ENCODE assay signal across 9 cellular contexts in the genomic region with DNA sequence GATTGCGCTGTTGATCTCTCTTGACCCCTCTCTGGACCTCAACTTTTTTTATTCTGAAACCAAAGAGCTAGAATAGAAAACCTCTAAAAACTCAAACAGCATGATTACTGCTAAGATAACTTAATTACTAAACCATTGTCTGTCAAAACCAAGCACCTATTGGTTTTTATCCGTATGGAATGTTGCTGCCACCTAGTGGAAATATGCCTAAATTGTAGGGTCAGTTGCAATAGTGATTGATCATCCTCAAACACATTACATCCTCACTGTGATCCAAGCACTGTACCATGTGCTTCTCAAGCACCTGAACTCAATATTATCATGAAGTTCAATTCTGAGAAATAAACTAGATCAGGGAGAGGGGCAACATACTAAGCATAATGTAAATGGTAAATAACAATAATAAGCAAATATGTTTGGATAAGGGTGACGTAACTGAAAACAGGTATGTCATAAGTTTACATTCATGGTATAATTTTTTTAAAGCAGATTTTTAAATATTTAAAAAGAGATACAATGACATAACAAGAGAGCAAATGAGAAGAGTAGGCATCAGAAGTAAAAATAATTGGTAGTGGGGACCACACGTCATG. TPM values are rescaled to one million over a fixed set of nuclear protein-coding genes. Genes with fewer than 3 reads are reported as not detected.
DNase-seq lines count a peak whose midpoint lies in the region; ATAC-seq, FAIRE-seq and TF ChIP-seq lines count a peak whose summit lies in the region.
"Had no signal": no experiment of that assay in that cellular context is flagged by ENCODE, and none has a peak within 500 bp of the region (broad histone marks: within the 10 kb centered on the region; RNA-seq: fewer than 3 reads in every experiment).

No MANE protein-coding gene starts in this region.

- H3K9me3 ChIP-seq in GM23248 (ENCODE audit: low read depth) (no peaks in the 10 kb centered on the region), Loucy (ENCODE audit: insufficient read depth, low read depth, low read length) (no peaks in the 10 kb centered on the region)

- peak; percentile 69 for TF ChIP-seq CTCF in natural killer cell (IDR thresholded peaks at IDR 0.05)
- peak; percentile 95 for TF ChIP-seq CTCF in Loucy (conservative IDR thresholded peaks at IDR 0.05; ENCODE audit: low read length)

- H3K36me3 ChIP-seq in GM23248 (ENCODE audit: low read depth) (no peaks in the 10 kb centered on the region), Loucy (ENCODE audit: insufficient read depth, low read length) (no peaks in the 10 kb centered on the region)

- H3K79me2 ChIP-seq in GM23248 (ENCODE audit: insufficient read depth) (no peaks in the 10 kb centered on the region), Loucy (ENCODE audit: insufficient read depth, low read length) (no peaks in the 10 kb centered on the region)

- no peak overlapping the region for H3K4me3 Mint-ChIP-seq in natural killer cell
- H3K4me3 Mint-ChIP-seq in natural killer cell treated with Interleukin-12 subunit alpha and Interleukin-12 subunit beta and Interleukin-15 and Interleukin-18, amount 100 ng/mL, for 72 hours, result no peak overlapping the region

- H2AFZ ChIP-seq in GM23248, result no peak overlapping the region
- H2AFZ ChIP-seq in Loucy (ENCODE audit: low read length), result no peak overlapping the region

- H3K27ac Mint-ChIP-seq in natural killer cell, result no peak overlapping the region
- H3K27ac Mint-ChIP-seq in natural killer cell treated with Interleukin-12 subunit alpha and Interleukin-12 subunit beta and Interleukin-15 and Interleukin-18, amount 100 ng/mL, for 72 hours, result no peak overlapping the region

- 70 to 74% methylated on average over 4 of the region's 4 CpGs for WGBS in GM23248 (ENCODE audit: low coverage in 1 of 2, low lambda C conversion rate in 2 of 2, missing lambda C conversion rate in 2 of 2), 2 experiments

- intact Hi-C loops in natural killer cell (cut with micrococcal nuclease), result no loop called here

- DNase-seq in natural killer cell (no peak), GM23248 (peak; percentile 48), SKM-1 treated with dmso at 0.1 percent for 144 hours (lab: John Stamatoyannopoulos, UW; ENCODE audit: unreplicated experiment) (peak; percentile 55), non-pigmented ciliary epithelial cell (ENCODE audit: low read depth) (peak; percentile 14)
- DNase-seq in natural killer cell treated with Interleukin-12 subunit alpha and Interleukin-12 subunit beta and Interleukin-15 and Interleukin-18, amount 100 ng/mL, for 72 hours (ENCODE audit: low spot score), result no peak

- no peak overlapping the region for H3K4me2 ChIP-seq in GM23248 (ENCODE audit: unreplicated experiment)
- H3K4me2 ChIP-seq in Loucy (ENCODE audit: low read depth, low read length, poor library complexity, severe bottlenecking), result no peak overlapping the region

- H3K4me3 ChIP-seq in GM23248 (no peak overlapping the region), Loucy (ENCODE audit: low read length, poor library complexity, severe bottlenecking) (no peak overlapping the region)

- in situ Hi-C loops in GM23248 (cut with MboI), result no loop called here

- H3K27ac ChIP-seq in GM23248, result no peak overlapping the region

- H3K4me1 Mint-ChIP-seq in natural killer cell, result no peaks in the 10 kb centered on the region
- H3K4me1 Mint-ChIP-seq in natural killer cell treated with Interleukin-12 subunit alpha and Interleukin-12 subunit beta and Interleukin-15 and Interleukin-18, amount 100 ng/mL, for 72 hours (ENCODE audit: low read depth in 2 of 2), result no peaks in the 10 kb centered on the region

- H3K9ac ChIP-seq in GM23248 (no peak overlapping the region), Loucy (ENCODE audit: low read depth, low read length, poor library complexity, severe bottlenecking) (no peak overlapping the region)

- H3F3A ChIP-seq in GM23248 (ENCODE audit: insufficient read depth) (no peaks in the 10 kb centered on the region), Loucy (ENCODE audit: low read depth) (no peaks in the 10 kb centered on the region)

- H3K27me3 Mint-ChIP-seq in natural killer cell (ENCODE audit: low read depth in 2 of 2), result peaks cover 7 to 30% of the 10 kb centered on the region in 2 donors
- H3K27me3 Mint-ChIP-seq in natural killer cell treated with Interleukin-12 subunit alpha and Interleukin-12 subunit beta and Interleukin-15 and Interleukin-18, amount 100 ng/mL, for 72 hours, result peaks cover 10 to 11% of the 10 kb centered on the region in 2 donors

- peak; percentile 61 for FAIRE-seq in endometrium (lab: Jason Lieb, UNC)

- H3K36me3 Mint-ChIP-seq in natural killer cell, result no peaks in the 10 kb centered on the region
- no peaks in the 10 kb centered on the region for H3K36me3 Mint-ChIP-seq in natural killer cell treated with Interleukin-12 subunit alpha and Interleukin-12 subunit beta and Interleukin-15 and Interleukin-18, amount 100 ng/mL, for 72 hours

- ATAC-seq in natural killer cell, result peak; percentile 38 to 66 (median 54)
- ATAC-seq in natural killer cell treated with Interleukin-12 subunit alpha and Interleukin-12 subunit beta and Interleukin-15 and Interleukin-18, amount 100 ng/mL, for 72 hours, result no peak
- ATAC-seq in GM21447 (IDR thresholded peaks at IDR 0.05; ENCODE audit: unreplicated experiment), result no peak

- H3K9me2 ChIP-seq in GM23248 (ENCODE audit: insufficient read depth), result no peaks in the 10 kb centered on the region
- H3K9me2 ChIP-seq in Loucy (replicated peaks; ENCODE audit: low read depth, low read length), result no peaks in the 10 kb centered on the region

- H4K20me1 ChIP-seq in GM23248 (ENCODE audit: insufficient read depth) (no peaks in the 10 kb centered on the region), Loucy (ENCODE audit: insufficient read depth, low read length, poor library complexity, severe bottlenecking) (no peaks in the 10 kb centered on the region)

- H3K4me1 ChIP-seq in GM23248 (ENCODE audit: insufficient read depth), result no peaks in the 10 kb centered on the region
- no peaks in the 10 kb centered on the region for H3K4me1 ChIP-seq in Loucy (ENCODE audit: insufficient read depth, low read length, poor library complexity, severe bottlenecking)

- H3K27me3 ChIP-seq in GM23248 (replicated peaks; ENCODE audit: insufficient read depth) (peaks cover 12% of the 10 kb centered on the region; the same call in 1 of the 2 replicates), Loucy (ENCODE audit: insufficient read depth, low read length, poor library complexity, severe bottlenecking) (no peaks in the 10 kb centered on the region)

- H3K9me3 Mint-ChIP-seq in natural killer cell, result no peaks in the 10 kb centered on the region
- no peaks in the 10 kb centered on the region for H3K9me3 Mint-ChIP-seq in natural killer cell treated with Interleukin-12 subunit alpha and Interleukin-12 subunit beta and Interleukin-15 and Interleukin-18, amount 100 ng/mL, for 72 hours

RNA-seq across cellular contexts. Expression of gene OR5A2, which starts 3.8 kb away (rescaled TPM):
- not detected for total RNA-seq in natural killer cell
- total RNA-seq in natural killer cell treated with Interleukin-12 subunit alpha and Interleukin-12 subunit beta and Interleukin-15 and Interleukin-18, amount 100 ng/mL, for 72 hours, result not detected
- not detected in 2 replicates for total RNA-seq in GM23248 (2014; rRNA removed; shearing (Covaris generic))
- not detected in 2 replicates for polyA plus RNA-seq in GM23248 (2016; fragmentation: Nextera tagmentation; extraction: Ambion mirVana)
- total RNA-seq: skeletal muscle tissue had no signal

RNA-seq across cellular contexts. Expression of gene OR5A1, which starts 6.2 kb away (rescaled TPM):
- total RNA-seq in natural killer cell, result not detected
- total RNA-seq in natural killer cell treated with Interleukin-12 subunit alpha and Interleukin-12 subunit beta and Interleukin-15 and Interleukin-18, amount 100 ng/mL, for 72 hours, result not detected
- total RNA-seq in GM23248 (2014; rRNA removed; shearing (Covaris generic)), result not detected in 2 replicates
- not detected in 2 replicates for polyA plus RNA-seq in GM23248 (2016; fragmentation: Nextera tagmentation; extraction: Ambion mirVana)
- total RNA-seq: skeletal muscle tissue had no signal

RNA-seq across cellular contexts. Expression of gene OR4D6, which starts 26.7 kb away (rescaled TPM):
- not detected for total RNA-seq in natural killer cell
- total RNA-seq in natural killer cell treated with Interleukin-12 subunit alpha and Interleukin-12 subunit beta and Interleukin-15 and Interleukin-18, amount 100 ng/mL, for 72 hours, result not detected
- not detected in 2 replicates for total RNA-seq in GM23248 (2014; rRNA removed; shearing (Covaris generic))
- polyA plus RNA-seq in GM23248 (2016; fragmentation: Nextera tagmentation; extraction: Ambion mirVana), result not detected in 2 replicates
- total RNA-seq: skeletal muscle tissue had no signal

RNA-seq across cellular contexts. Expression of gene OR4D10, which starts 43.1 kb away (rescaled TPM):
- total RNA-seq in natural killer cell, result not detected
- total RNA-seq in natural killer cell treated with Interleukin-12 subunit alpha and Interleukin-12 subunit beta and Interleukin-15 and Interleukin-18, amount 100 ng/mL, for 72 hours, result not detected
- not detected in 2 replicates for total RNA-seq in GM23248 (2014; rRNA removed; shearing (Covaris generic))
- not detected in 2 replicates for polyA plus RNA-seq in GM23248 (2016; fragmentation: Nextera tagmentation; extraction: Ambion mirVana)
- total RNA-seq: skeletal muscle tissue had no signal

Comparison
In these comparisons a context has a peak if more than half of its experiments do, and no peak if none do; other contexts are left out.
1. ATAC-seq: peak in natural killer cell (3 of 3); none in natural killer cell treated with Interleukin-12 subunit alpha and Interleukin-12 subunit beta and Interleukin-15 and Interleukin-18, amount 100 ng/mL, for 72 hours (0 of 2) and GM21447 (single experiment).
2. DNase-seq: peak in GM23248 (single experiment), SKM-1 treated with dmso at 0.1 percent for 144 hours (single experiment) and non-pigmented ciliary epithelial cell (single experiment); none in natural killer cell (single experiment) and natural killer cell treated with Interleukin-12 subunit alpha and Interleukin-12 subunit beta and Interleukin-15 and Interleukin-18, amount 100 ng/mL, for 72 hours (single experiment).